In the genomic region with DNA sequence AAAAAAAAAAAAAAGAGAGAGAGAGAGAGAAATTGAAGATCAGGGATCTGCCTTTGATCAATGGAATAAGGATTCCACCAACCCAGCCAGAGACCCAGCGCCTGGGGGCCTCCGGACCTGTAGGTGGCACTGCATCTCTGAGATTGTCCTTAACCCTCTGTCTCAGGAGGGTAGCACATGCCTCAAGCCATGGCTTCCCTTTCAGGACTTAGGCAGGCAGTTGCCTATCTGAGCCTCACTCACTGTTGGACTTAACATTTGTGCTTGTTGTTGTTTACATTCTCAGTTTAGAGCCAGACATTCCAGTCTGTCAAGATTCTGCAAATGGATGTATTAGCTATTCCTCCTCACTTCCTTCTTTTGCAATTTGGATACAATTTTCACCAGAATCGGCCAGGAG, we compare ENCODE assay signal across 9 cellular contexts. TPM values are rescaled to one million over a fixed set of nuclear protein-coding genes. Genes with fewer than 3 reads are reported as not detected.
A peak's percentile ranks its signal among the peaks of the same experiment; 100 is the strongest.
DNase-seq lines count a peak whose midpoint lies in the region; ATAC-seq and TF ChIP-seq lines count a peak whose summit lies in the region.
"Had no signal": no experiment of that assay in that cellular context is flagged by ENCODE, and none has a peak within 500 bp of the region (broad histone marks: within the 10 kb centered on the region; RNA-seq: fewer than 3 reads in every experiment).

No MANE protein-coding gene starts in this region.

- H3K9me3 ChIP-seq in OCI-LY3 (ENCODE audit: insufficient read depth, low read length): no peaks in the 10 kb centered on the region
- H3K9me3 ChIP-seq: prostate gland had no signal

- H3K4me3 ChIP-seq in OCI-LY3 (ENCODE audit: low read length): no peak overlapping the region
- H3K4me3 ChIP-seq: prostate gland had no signal

- H3K4me1 Mint-ChIP-seq in glutamatergic neuron (ENCODE audit: low read depth, unreplicated experiment): no peaks in the 10 kb centered on the region

- H3K4me2 ChIP-seq in OCI-LY3 (ENCODE audit: low read length): peak overlapping the region; percentile 50

- H2AFZ ChIP-seq in OCI-LY3 (ENCODE audit: low read depth, low read length): peak overlapping the region; percentile 97

- H3K36me3 Mint-ChIP-seq in glutamatergic neuron (ENCODE audit: unreplicated experiment): peaks cover 5% of the 10 kb centered on the region

- H3K27me3 ChIP-seq in OCI-LY3 (ENCODE audit: low read depth, low read length): peaks cover 8% of the 10 kb centered on the region; the same call in 1 of the 2 replicates

- peaks cover 21% of the 10 kb centered on the region for H3K4me1 ChIP-seq in OCI-LY3 (ENCODE audit: low read length)
- H3K4me1 ChIP-seq: prostate gland had no signal

- H3K4me3 Mint-ChIP-seq in glutamatergic neuron (ENCODE audit: unreplicated experiment): no peak overlapping the region

- DNase-seq in COLO668 (lab: John Stamatoyannopoulos, UW; ENCODE audit: unreplicated experiment): peak; percentile 30
- peak; percentile 48 for DNase-seq in glutamatergic neuron
- DNase-seq in Ammon's horn (ENCODE audit: low spot score): no peak

- peaks cover 10% of the 10 kb centered on the region for H3K27me3 Mint-ChIP-seq in glutamatergic neuron (ENCODE audit: unreplicated experiment)

- no peak overlapping the region for H3K27ac ChIP-seq in OCI-LY3 (ENCODE audit: low read length)
- H3K27ac ChIP-seq: prostate gland had no signal

- no peaks in the 10 kb centered on the region for H3K36me3 ChIP-seq in OCI-LY3 (replicated peaks; ENCODE audit: low read depth, low read length)
- H3K36me3 ChIP-seq: prostate gland had no signal

- peak; percentile 63 for TF ChIP-seq CTCF in GM12873 (IDR thresholded peaks at IDR 0.05; ENCODE audit: insufficient read depth, low read depth, low read length, missing control alignments)
- TF ChIP-seq CTCF in OCI-LY3 (IDR thresholded peaks at IDR 0.05; ENCODE audit: low read depth, low read length): peak; percentile 56
- no peak for TF ChIP-seq CTCF in glutamatergic neuron (IDR thresholded peaks at IDR 0.05; ENCODE audit: partially characterized antibody, unreplicated experiment)

- H4K20me1 ChIP-seq in OCI-LY3 (ENCODE audit: insufficient read depth, low read length): no peaks in the 10 kb centered on the region

- ATAC-seq in HG02623 (IDR thresholded peaks at IDR 0.05; ENCODE audit: unreplicated experiment) (no peak), GM21529 (IDR thresholded peaks at IDR 0.05; ENCODE audit: unreplicated experiment) (no peak), GM19324 (IDR thresholded peaks at IDR 0.05; ENCODE audit: low FRiP score, unreplicated experiment) (no peak)

- H3K9me3 Mint-ChIP-seq in glutamatergic neuron (ENCODE audit: unreplicated experiment): peaks cover 3% of the 10 kb centered on the region

- no peak overlapping the region for H3K27ac Mint-ChIP-seq in glutamatergic neuron (ENCODE audit: unreplicated experiment)

- H3K79me2 ChIP-seq in OCI-LY3 (ENCODE audit: low read length): no peaks in the 10 kb centered on the region

- H3K9ac ChIP-seq in OCI-LY3 (ENCODE audit: low read length): no peak overlapping the region

RNA-seq across cellular contexts. Expression of a gene that starts 5.1 kb away (rescaled TPM):
- 0.34 TPM for total RNA-seq in glutamatergic neuron (ENCODE audit: unreplicated experiment)
